30 cellular contexts compared by ENCODE assay signal in the genomic region with DNA sequence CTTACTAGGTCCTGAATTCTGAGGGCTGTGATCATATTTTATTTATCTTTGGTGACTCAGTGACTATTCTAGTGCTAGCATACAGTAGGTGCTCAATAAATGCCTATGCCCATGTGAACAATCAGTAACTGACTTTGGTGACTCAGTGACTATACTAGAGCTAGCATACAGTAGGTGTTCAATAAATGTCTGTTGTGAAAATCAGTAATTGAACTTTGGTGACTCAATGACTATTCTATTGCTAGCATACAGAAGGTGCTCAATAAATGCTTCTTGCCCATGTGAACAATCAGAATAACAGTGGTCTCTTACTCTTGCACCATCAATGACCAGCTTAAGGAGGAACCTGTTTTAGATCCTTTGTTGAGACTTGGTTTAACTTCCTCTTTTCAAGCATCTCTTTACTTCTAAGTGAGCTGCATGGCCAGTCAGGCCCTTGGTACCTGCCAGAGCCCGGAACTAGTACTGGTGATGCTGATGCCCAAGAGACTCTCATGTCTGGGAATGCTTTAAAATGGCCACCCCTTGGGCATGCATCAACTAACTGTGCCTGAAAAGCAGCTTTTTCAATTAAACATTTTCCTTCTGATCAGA.
DNase-seq lines count a peak whose midpoint lies in the region; ATAC-seq, FAIRE-seq and TF ChIP-seq lines count a peak whose summit lies in the region.
"Had no signal": no experiment of that assay in that cellular context is flagged by ENCODE, and none has a peak within 500 bp of the region (broad histone marks: within the 10 kb centered on the region; RNA-seq: fewer than 3 reads in every experiment).

No MANE protein-coding gene starts in this region.

- no peak for TF ChIP-seq EP300 in K562 (IDR thresholded peaks at IDR 0.05; ENCODE audit: low read length)

- peak; percentile 77 for ATAC-seq in GM18505 (IDR thresholded peaks at IDR 0.05; ENCODE audit: unreplicated experiment)
- peak; percentile 61 for ATAC-seq in HG02885 (IDR thresholded peaks at IDR 0.05; ENCODE audit: poor library complexity, unreplicated experiment)
- ATAC-seq in K562, result no peak
- ATAC-seq in omental fat pad (ENCODE audit: low FRiP score), result no peak
- no peak for ATAC-seq in foreskin keratinocyte
- ATAC-seq: activated naive CD8-positive, alpha-beta T cell treated with anti-CD3 and anti-CD28 coated beads, Interleukin-2, amount 50 U/mL, for 24 hours; T-helper 17 cell had no signal

- H3K27me3 ChIP-seq in K562 (ENCODE audit: control insufficient read depth in 2 of 2, insufficient read depth in 2 of 2, low read length in 2 of 2) (no peaks in the 10 kb centered on the region), foreskin keratinocyte (no peaks in the 10 kb centered on the region)
- H3K27me3 ChIP-seq: esophagus muscularis mucosa, right atrium auricular region had no signal

- BruUV-seq in K562 (replicated peaks; lab: Mats Ljungman, UMichigan), result no TSS peak

- intact Hi-C loops in K562 (cut with micrococcal nuclease), result loop anchor here (10.0 kb wide), 2 partner anchors 257 to 777 kb away; no protein-coding TSS in a partner anchor
- intact Hi-C loops in activated T-helper 2 cell treated with anti-CD3 and anti-CD28 coated beads, Interferon-gamma antibody, Interleukin-2, Interleukin-4, amounts not matched to agents 10 μg/mL and 5 μg/mL and 100 μg/mL, durations not matched to agents 14 hours and 24 hours and 36 hours (cut with micrococcal nuclease), result no loop called here

- H3K36me3 ChIP-seq in K562 (ENCODE audit: control insufficient read depth, insufficient read depth, low read length), result no peaks in the 10 kb centered on the region
- H3K36me3 ChIP-seq: esophagus muscularis mucosa, right atrium auricular region had no signal

- H3K9me3 Mint-ChIP-seq in activated T-helper 2 cell treated with anti-CD3 and anti-CD28 coated beads, Interferon-gamma antibody, Interleukin-2, Interleukin-4, amounts not matched to agents 10 μg/mL and 5 μg/mL and 100 μg/mL, durations not matched to agents 14 hours and 24 hours and 36 hours, result no peaks in the 10 kb centered on the region
- H3K9me3 Mint-ChIP-seq: activated naive CD8-positive, alpha-beta T cell treated with anti-CD3 and anti-CD28 coated beads, Interleukin-2, amount 50 U/mL, for 24 hours; dendritic cell treated with granulocyte-macrophage colony-stimulating factor and Interleukin-4, amounts not matched to agents 40 ng/mL and 50 ng/mL, for 4 days; neural crest cell; type B pancreatic cell had no signal

- POLR2A ChIA-PET in K562 (lab: Yijun Ruan, JAX), result interaction anchor here (0.6 kb wide), 1 partner anchor 24 kb away, joined by 4 read pairs; no protein-coding TSS in a partner anchor

- no peaks in the 10 kb centered on the region for H3K9me3 ChIP-seq in K562 (replicated peaks; ENCODE audit: control insufficient read depth, insufficient read depth, low read depth, low read length)
- H3K9me3 ChIP-seq: esophagus muscularis mucosa, right atrium auricular region had no signal

- no peaks in the 10 kb centered on the region for H3K9me1 ChIP-seq in K562 (ENCODE audit: control insufficient read depth, insufficient read depth, low read length)

- no peak overlapping the region for H3K4me2 ChIP-seq in K562 (ENCODE audit: insufficient read depth, low read length)

- H3K4me3 ChIP-seq in NB4 (ENCODE audit: low read depth, low read length) (no peak overlapping the region), K562 (no peak overlapping the region)
- H3K4me3 ChIP-seq: esophagus muscularis mucosa, lung, right atrium auricular region had no signal

- DNase-seq in NB4 (ENCODE audit: low read depth), result peak; percentile 57
- no peak for DNase-seq in K562 (ENCODE audit: extremely low read depth in 1 of 4, low spot score in 3 of 4)
- no peak for DNase-seq in activated T-helper 2 cell treated with anti-CD3 and anti-CD28 coated beads, Interferon-gamma antibody, Interleukin-2, Interleukin-4, amounts not matched to agents 10 μg/mL and 5 μg/mL and 100 μg/mL, durations not matched to agents 14 hours and 24 hours and 36 hours (ENCODE audit: low spot score)
- no peak for DNase-seq in GM20000 (ENCODE audit: low spot score)
- DNase-seq in omental fat pad (ENCODE audit: low spot score), result no peak
- DNase-seq in foreskin keratinocyte, result no peak
- DNase-seq: ACHN; activated CD4-positive, alpha-beta T cell treated with anti-CD3 and anti-CD28 coated beads for 1 hour; activated gamma-delta T cell; activated naive CD8-positive, alpha-beta T cell treated with anti-CD3 and anti-CD28 coated beads, Interleukin-2, amount 50 U/mL, for 24 hours; central memory CD4-positive, alpha-beta T cell; DMS53; foreskin melanocyte; GDM1; GOT3; KG1; NCI-H1092; NCI-H1930; NCI-H524 treated with DMSO at 0.1 percent for 48 hours; substantia nigra; T-helper 17 cell had no signal

- H3K27me3 Mint-ChIP-seq in activated T-helper 2 cell treated with anti-CD3 and anti-CD28 coated beads, Interferon-gamma antibody, Interleukin-2, Interleukin-4, amounts not matched to agents 10 μg/mL and 5 μg/mL and 100 μg/mL, durations not matched to agents 14 hours and 24 hours and 36 hours (ENCODE audit: low read depth), result peaks cover 4% of the 10 kb centered on the region
- H3K27me3 Mint-ChIP-seq: activated naive CD8-positive, alpha-beta T cell treated with anti-CD3 and anti-CD28 coated beads, Interleukin-2, amount 50 U/mL, for 24 hours had no signal

- TF ChIP-seq CTCF in NB4 (IDR thresholded peaks at IDR 0.05; ENCODE audit: low read depth, low read length), result no peak
- no peak for TF ChIP-seq CTCF in K562 (IDR thresholded peaks at IDR 0.05 in 2 of 3, conservative IDR thresholded peaks at IDR 0.05 in 1 of 3; ENCODE audit: insufficient read depth in 2 of 3, low read depth in 1 of 3, low read length in 3 of 3)
- no peak for TF ChIP-seq CTCF in GM20000 (IDR thresholded peaks at IDR 0.05; ENCODE audit: extremely low read depth, missing control alignments)
- TF ChIP-seq CTCF in omental fat pad (IDR thresholded peaks at IDR 0.05), result no peak
- no peak for TF ChIP-seq CTCF in foreskin keratinocyte (conservative IDR thresholded peaks at IDR 0.05)

- in situ Hi-C loops in K562 (cut with MboI), result no loop called here

- no peaks in the 10 kb centered on the region for H3K36me3 Mint-ChIP-seq in activated T-helper 2 cell treated with anti-CD3 and anti-CD28 coated beads, Interferon-gamma antibody, Interleukin-2, Interleukin-4, amounts not matched to agents 10 μg/mL and 5 μg/mL and 100 μg/mL, durations not matched to agents 14 hours and 24 hours and 36 hours (ENCODE audit: low read depth)
- H3K36me3 Mint-ChIP-seq: type B pancreatic cell had no signal

- no peak for FAIRE-seq in K562 (lab: Jason Lieb, UNC)
- FAIRE-seq: GM18507 had no signal

- H2AFZ ChIP-seq in K562 (ENCODE audit: low read depth, low read length), result no peak overlapping the region

- H3K27ac Mint-ChIP-seq in activated T-helper 2 cell treated with anti-CD3 and anti-CD28 coated beads, Interferon-gamma antibody, Interleukin-2, Interleukin-4, amounts not matched to agents 10 μg/mL and 5 μg/mL and 100 μg/mL, durations not matched to agents 14 hours and 24 hours and 36 hours, result no peak overlapping the region
- H3K27ac Mint-ChIP-seq: activated naive CD8-positive, alpha-beta T cell treated with anti-CD3 and anti-CD28 coated beads, Interleukin-2, amount 50 U/mL, for 24 hours; dendritic cell treated with granulocyte-macrophage colony-stimulating factor and Interleukin-4, amounts not matched to agents 40 ng/mL and 50 ng/mL, for 4 days; T-helper 17 cell; type B pancreatic cell had no signal

- no peaks in the 10 kb centered on the region for H3K4me1 Mint-ChIP-seq in activated T-helper 2 cell treated with anti-CD3 and anti-CD28 coated beads, Interferon-gamma antibody, Interleukin-2, Interleukin-4, amounts not matched to agents 10 μg/mL and 5 μg/mL and 100 μg/mL, durations not matched to agents 14 hours and 24 hours and 36 hours (ENCODE audit: low read depth)
- H3K4me1 Mint-ChIP-seq: activated naive CD8-positive, alpha-beta T cell treated with anti-CD3 and anti-CD28 coated beads, Interleukin-2, amount 50 U/mL, for 24 hours; neural crest cell had no signal

- TF ChIP-seq RAD21 in K562 (CRISPR knock-in tag; conservative IDR thresholded peaks at IDR 0.05 in 1 of 2, IDR thresholded peaks at IDR 0.05 in 1 of 2), result no peak

- 0% methylated on average over 1 of the region's 1 CpG for WGBS in K562 (ENCODE audit: insufficient coverage, low coverage, missing lambda C conversion rate)

- CTCF ChIA-PET in K562 (lab: Yijun Ruan, JAX; ENCODE audit: low intra/inter-chr PET ratio), result no interaction called here

- no peak overlapping the region for H3K4me3 Mint-ChIP-seq in activated T-helper 2 cell treated with anti-CD3 and anti-CD28 coated beads, Interferon-gamma antibody, Interleukin-2, Interleukin-4, amounts not matched to agents 10 μg/mL and 5 μg/mL and 100 μg/mL, durations not matched to agents 14 hours and 24 hours and 36 hours (ENCODE audit: low read depth)
- H3K4me3 Mint-ChIP-seq: activated naive CD8-positive, alpha-beta T cell treated with anti-CD3 and anti-CD28 coated beads, Interleukin-2, amount 50 U/mL, for 24 hours; dendritic cell treated with granulocyte-macrophage colony-stimulating factor and Interleukin-4, amounts not matched to agents 40 ng/mL and 50 ng/mL, for 4 days; neural crest cell; T-helper 17 cell; type B pancreatic cell had no signal

- no peak for TF ChIP-seq POLR2A in GM18505 (IDR thresholded peaks at IDR 0.05; ENCODE audit: borderline replicate concordance, extremely low read depth, insufficient read depth, insufficient read length)
- no peak for TF ChIP-seq POLR2A in NB4 (IDR thresholded peaks at IDR 0.05; ENCODE audit: extremely low read depth, insufficient read length)
- TF ChIP-seq POLR2A in K562 (conservative IDR thresholded peaks at IDR 0.05), result no peak

- no peaks in the 10 kb centered on the region for H3K79me2 ChIP-seq in K562 (ENCODE audit: control insufficient read depth, insufficient read depth, low read length)

- H3K4me1 ChIP-seq in K562 (replicated peaks in 1 of 2; ENCODE audit: control insufficient read depth in 2 of 2, insufficient read depth in 2 of 2, low read length in 2 of 2) (no peaks in the 10 kb centered on the region), foreskin keratinocyte (no peaks in the 10 kb centered on the region)
- H3K4me1 ChIP-seq: esophagus muscularis mucosa, right atrium auricular region had no signal

- H3K9ac ChIP-seq in K562 (ENCODE audit: insufficient read depth in 1 of 2, low read depth in 2 of 2, low read length in 2 of 2), result no peak overlapping the region

- H3K27ac ChIP-seq in K562 (ENCODE audit: extremely low read depth, low read depth, low read length), result no peak overlapping the region
- H3K27ac ChIP-seq in foreskin keratinocyte, result no peak overlapping the region
- H3K27ac ChIP-seq: esophagus muscularis mucosa, right atrium auricular region had no signal

- no peaks in the 10 kb centered on the region for H4K20me1 ChIP-seq in K562 (replicated peaks; ENCODE audit: control insufficient read depth, insufficient read depth, low read length)

TF ChIP-seq in K562, 482 proteins besides CTCF, POLR2A, EP300 and RAD21:
- 0 out of 2 replicates have a peak, but pooled peaks have one; percentile 18 for TF ChIP-seq CTBP1 (IDR thresholded peaks at IDR 0.05; ENCODE audit: borderline replicate concordance)
- TF ChIP-seq ZKSCAN8 (CRISPR knock-in tag; IDR thresholded peaks at IDR 0.05), result peak; percentile 96
- no peak for TF ChIP-seq ZC3H8 (IDR thresholded peaks at IDR 0.05)

Comparison
In these comparisons a context has a peak if more than half of its experiments do, and no peak if none do; other contexts are left out.
1. ATAC-seq: peak in GM18505 (single experiment) and HG02885 (single experiment); none in K562 (single experiment), omental fat pad (single experiment) and foreskin keratinocyte (single experiment).